ENCODE assay signal across 1 cellular context in genomic region chr3:36988336-36988735, GRCh38.
TF ChIP-seq lines count a peak whose summit lies in the region.

No MANE protein-coding gene starts in this region.

TF ChIP-seq in GM12878, 131 proteins besides CTCF, POLR2A, EP300 and RAD21:
- no peak for TF ChIP-seq SUPT20H (IDR thresholded peaks at IDR 0.05; ENCODE audit: borderline replicate concordance, control insufficient read depth, low read depth, low read length)
- no peak for TF ChIP-seq REST (IDR thresholded peaks at IDR 0.05; ENCODE audit: low read depth, low read length)
- TF ChIP-seq EED (IDR thresholded peaks at IDR 0.05; ENCODE audit: low read depth), result no peak
- TF ChIP-seq CUX1 (IDR thresholded peaks at IDR 0.05; ENCODE audit: insufficient replicate concordance, low read depth, low read length), result no peak
- no peak for TF ChIP-seq ZBTB33 (IDR thresholded peaks at IDR 0.05)
- TF ChIP-seq PAX8 (IDR thresholded peaks at IDR 0.05), result no peak
- TF ChIP-seq CREB1 (IDR thresholded peaks at IDR 0.05; ENCODE audit: low read depth), result no peak
- no peak for TF ChIP-seq ATF7 (IDR thresholded peaks at IDR 0.05; ENCODE audit: low read depth)
TF ChIP-seq in GM12878: peak in this region for 0.
